ENCODE assay signal across 8 cellular contexts in genomic region chr19:4910594-4911273, GRCh38. TPM values are rescaled to one million over a fixed set of nuclear protein-coding genes. Genes with fewer than 3 reads are reported as not detected.
A peak's percentile ranks its signal among the peaks of the same experiment; 100 is the strongest.
DNase-seq lines count a peak whose midpoint lies in the region; ATAC-seq, FAIRE-seq and TF ChIP-seq lines count a peak whose summit lies in the region.

No MANE protein-coding gene starts in this region.

- TF ChIP-seq CTCF in AG04449 (IDR thresholded peaks at IDR 0.05; ENCODE audit: insufficient read depth, low read length, missing control alignments): no peak
- no peak for TF ChIP-seq CTCF in Panc1 (IDR thresholded peaks at IDR 0.05)
- TF ChIP-seq CTCF in chondrocyte (IDR thresholded peaks at IDR 0.05): no peak

- H3K27ac ChIP-seq in Panc1 (ENCODE audit: low read length) (peak overlapping the region; percentile 93), mesodermal cell (ENCODE audit: low read depth, low read length, severe bottlenecking) (peak overlapping the region; percentile 81)

- CTCF ChIA-PET in AG04449 (lab: Yijun Ruan, JAX): interaction anchor here (0.6 to 8.6 kb wide), 14 partner anchors 9 to 120 kb away, joined by 3 to 243 read pairs (median 10); partner anchors contain the start of genes ARRDC5, FEM1A, KDM4B and PLIN3
- CTCF ChIA-PET in Panc1 (lab: Charles Lee): interaction anchor here (1.7 to 2.0 kb wide), 2 partner anchors 39 to 101 kb away, joined by 9 to 24 read pairs; no protein-coding TSS in a partner anchor

- no peak for ATAC-seq in Panc1
- no peak for ATAC-seq in HG02885 (IDR thresholded peaks at IDR 0.05; ENCODE audit: poor library complexity, unreplicated experiment)

- H3K27ac Mint-ChIP-seq in chondrocyte (ENCODE audit: unreplicated experiment): peak overlapping the region; percentile 98

- H3K4me1 ChIP-seq in Panc1 (ENCODE audit: control insufficient read depth, insufficient read depth, low read length) (peaks cover 33% of the 10 kb centered on the region), mesodermal cell (ENCODE audit: control insufficient read depth, insufficient read depth, low read length, poor library complexity, severe bottlenecking) (peaks cover 27% of the 10 kb centered on the region)

- H3K36me3 ChIP-seq in Panc1 (ENCODE audit: control insufficient read depth, insufficient read depth, low read length) (peaks cover 3% of the 10 kb centered on the region), mesodermal cell (ENCODE audit: control insufficient read depth, insufficient read depth, low read length) (peaks cover 34% of the 10 kb centered on the region)

- no peaks in the 10 kb centered on the region for H3K36me3 Mint-ChIP-seq in chondrocyte (ENCODE audit: low read depth)

- FAIRE-seq in urothelium cell line (lab: Jason Lieb, UNC): no peak

- intact Hi-C loops in Panc1 (cut with micrococcal nuclease; ENCODE audit: unreplicated experiment): loop anchor here (5.0 kb wide), 1 partner anchor 103 kb away; no protein-coding TSS in a partner anchor

- no peaks in the 10 kb centered on the region for H3K9me3 ChIP-seq in Panc1 (ENCODE audit: control insufficient read depth, insufficient read depth, low read depth, low read length)
- H3K9me3 ChIP-seq in mesodermal cell (ENCODE audit: control insufficient read depth, low read length): no peaks in the 10 kb centered on the region

- peak overlapping the region; percentile 77 for H3K4me3 Mint-ChIP-seq in chondrocyte (ENCODE audit: unreplicated experiment)

- POLR2A ChIA-PET in AG04449 (lab: Yijun Ruan, JAX): interaction anchor here (0.6 to 2.7 kb wide), 12 partner anchors 15 to 187 kb away, joined by 3 to 23 read pairs (median 5); partner anchors contain the start of gene PLIN3
- POLR2A ChIA-PET in Panc1 (lab: Charles Lee): interaction anchor here (0.6 kb wide), 1 partner anchor 37 kb away, joined by 5 read pairs; no protein-coding TSS in a partner anchor

- DNase-seq in AG04449 (ENCODE audit: low read depth, low spot score): no peak
- DNase-seq in GF-D8 (lab: John Stamatoyannopoulos, UW): peak; percentile 72
- no peak for DNase-seq in Panc1 (ENCODE audit: low read depth, low spot score)
- no peak for DNase-seq in chondrocyte (ENCODE audit: low spot score)
- peak; percentile 37 for DNase-seq in urothelium cell line (ENCODE audit: low spot score)
- DNase-seq in NCI-H69 (lab: John Stamatoyannopoulos, UW): no peak

- no peaks in the 10 kb centered on the region for H3K9me3 Mint-ChIP-seq in chondrocyte (ENCODE audit: low read depth)

- BruUV-seq in Panc1 (replicated peaks; lab: Mats Ljungman, UMichigan): no TSS peak

- H3K4me3 ChIP-seq in AG04449 (ENCODE audit: low read depth, low read length) (peak overlapping the region; percentile 70), Panc1 (ENCODE audit: low read depth in 2 of 2, low read length in 2 of 2) (peak overlapping the region; percentile 55 to 61), mesodermal cell (ENCODE audit: extremely low read depth, insufficient read depth, low read length, poor library complexity, severe bottlenecking) (peak overlapping the region; percentile 64)

- H3K27me3 Mint-ChIP-seq in chondrocyte (ENCODE audit: low read depth): no peaks in the 10 kb centered on the region

- in situ Hi-C loops in Panc1 (cut with HindIII; ENCODE audit: low pct_unique_long_range_greater_than_20kb, low sequenced_read_pairs): no loop called here

- 39 to 43% methylated on average over 18 to 22 of the region's 23 CpGs for WGBS in mesodermal cell (ENCODE audit: insufficient coverage in 2 of 2), 2 experiments

- H3K27me3 ChIP-seq in Panc1 (ENCODE audit: control insufficient read depth, insufficient read depth, low read length): no peaks in the 10 kb centered on the region

- H3K4me1 Mint-ChIP-seq in chondrocyte (ENCODE audit: low read depth): peaks cover 50% of the 10 kb centered on the region

RNA-seq across cellular contexts. Expression of gene UHRF1, which starts 1.4 kb away (rescaled TPM):
- total RNA-seq in Panc1 (2021; ENCODE audit: unreplicated experiment) (53.6 TPM), chondrocyte (15.7 to 42.5 TPM (median 17.4 TPM) in 3 replicates)
- polyA plus RNA-seq in Panc1 (2012; ENCODE audit: insufficient read length): 30.0 TPM
- 24.0 TPM for polyA plus RNA-seq in mesodermal cell (2013, experiment 1 of 2)
- polyA plus RNA-seq in mesodermal cell (2013, experiment 2 of 2): 22.7 TPM

RNA-seq across cellular contexts. Expression of gene ARRDC5, which starts 8.0 kb away (rescaled TPM):
- total RNA-seq in Panc1 (2021; ENCODE audit: unreplicated experiment) (not detected), chondrocyte (0.41 TPM in 1 of 3 replicates, not detected in the others)
- polyA plus RNA-seq in Panc1 (2012; ENCODE audit: insufficient read length): not detected
- not detected for polyA plus RNA-seq in mesodermal cell (2013, experiment 1 of 2)
- polyA plus RNA-seq in mesodermal cell (2013, experiment 2 of 2): not detected

RNA-seq across cellular contexts. Expression of gene PLIN3, which starts 43.3 kb away (rescaled TPM):
- total RNA-seq in Panc1 (2021; ENCODE audit: unreplicated experiment) (157 TPM), chondrocyte (91.8 to 93.2 TPM (median 93.0 TPM) in 3 replicates)
- 198 TPM for polyA plus RNA-seq in Panc1 (2012; ENCODE audit: insufficient read length)
- 120 TPM for polyA plus RNA-seq in mesodermal cell (2013, experiment 1 of 2)
- polyA plus RNA-seq in mesodermal cell (2013, experiment 2 of 2): 106 TPM

RNA-seq across cellular contexts. Expression of gene KDM4B, which starts 58.2 kb away (rescaled TPM):
- total RNA-seq in Panc1 (2021; ENCODE audit: unreplicated experiment): 18.4 TPM
- 27.4 TPM for polyA plus RNA-seq in Panc1 (2012; ENCODE audit: insufficient read length)
- 50.7 to 53.2 TPM (median 52.2 TPM) in 3 replicates for total RNA-seq in chondrocyte
- polyA plus RNA-seq in mesodermal cell (2013, experiment 1 of 2): 32.4 TPM
- 31.6 TPM for polyA plus RNA-seq in mesodermal cell (2013, experiment 2 of 2)

Comparison
In these comparisons a context has a peak if more than half of its experiments do, and no peak if none do; other contexts are left out.
1. DNase-seq: peak in GF-D8 (single experiment) and urothelium cell line (single experiment); none in AG04449 (single experiment), Panc1 (single experiment), chondrocyte (single experiment) and NCI-H69 (single experiment).
2. Peak in every context shown above with its lines, with median percentiles within 50 percentile points of each other: H3K4me3 ChIP-seq.